ENCODE assay signal across 8 cellular contexts in the genomic region with DNA sequence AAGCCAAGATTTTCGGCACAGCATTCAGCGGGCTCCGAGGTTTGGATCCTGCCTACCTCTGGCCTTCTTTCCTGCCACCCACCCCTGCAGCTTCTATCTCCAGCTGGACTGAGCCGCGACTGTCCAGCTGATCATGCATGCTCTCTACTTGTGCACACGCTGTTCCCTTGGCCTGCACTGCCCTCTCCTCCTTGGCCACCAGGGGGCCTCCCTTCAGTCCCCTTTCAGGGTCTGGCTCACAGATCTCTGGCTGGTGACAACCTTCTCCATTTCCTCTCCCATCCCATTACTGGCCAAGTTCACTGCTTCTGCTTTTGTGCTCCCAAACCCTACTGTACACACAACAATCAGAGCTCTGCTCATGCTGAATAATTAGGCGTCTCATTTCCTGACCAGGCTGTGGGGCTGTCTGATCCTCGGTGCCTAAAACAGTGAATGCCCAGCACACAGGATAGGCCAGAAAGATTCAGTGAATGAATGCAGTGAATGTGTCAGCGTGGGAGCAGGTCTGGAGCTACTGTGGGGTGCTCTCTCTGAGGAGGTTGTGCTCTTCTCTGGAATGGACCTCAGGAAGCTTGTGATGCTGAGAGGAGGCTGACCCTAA.
A peak's percentile ranks its signal among the peaks of the same experiment; 100 is the strongest.
DNase-seq lines count a peak whose midpoint lies in the region; ATAC-seq and TF ChIP-seq lines count a peak whose summit lies in the region.

No MANE protein-coding gene starts in this region.

- CTCF ChIA-PET in PC-9 (lab: Charles Lee) = interaction anchor here (1.3 kb wide), 1 partner anchor 153 kb away, joined by 3 read pairs; no protein-coding TSS in a partner anchor

- H3F3A ChIP-seq in PC-9 (ENCODE audit: insufficient read depth, low read depth) = no peaks in the 10 kb centered on the region

- no peak overlapping the region for H3K4me2 ChIP-seq in PC-9

- H3K4me3 ChIP-seq in HL-60 (replicated peaks; ENCODE audit: insufficient read depth, low read length) (no peak overlapping the region), PC-9 (no peak overlapping the region), body of pancreas (no peak overlapping the region)

- no peaks in the 10 kb centered on the region for H4K20me1 ChIP-seq in PC-9 (ENCODE audit: insufficient read depth)

- H3K9me2 ChIP-seq in PC-9 (ENCODE audit: insufficient read depth) = no peaks in the 10 kb centered on the region

- DNase-seq in ELF-1 (ENCODE audit: low read depth, low spot score) = peak; percentile 77
- DNase-seq in HL-60 (ENCODE audit: low read depth in 1 of 2, low spot score in 1 of 2) = peak; percentile 12 to 63
- peak in 1 of 2 experiments; percentile 31 for DNase-seq in PC-9
- DNase-seq in body of pancreas = peak; percentile 70 to 73 (median 72)
- peak; percentile 89 for DNase-seq in islet precursor cell
- DNase-seq in stimulated activated CD4-positive, alpha-beta T cell treated with anti-CD3 and anti-CD28 coated beads, Interleukin-4, amount 100 ng/mL, for 48 hours (ENCODE audit: low read depth in 2 of 2) = peak; percentile 27 to 46
- DNase-seq in activated gamma-delta T cell treated with Interleukin-2 at 50 U/mL for 16 hours = no peak

- no peaks in the 10 kb centered on the region for H3K36me3 ChIP-seq in PC-9 (ENCODE audit: low read depth)
- no peaks in the 10 kb centered on the region for H3K36me3 ChIP-seq in body of pancreas (replicated peaks in 1 of 2; ENCODE audit: insufficient read depth in 1 of 2, low read depth in 2 of 2)

- no peaks in the 10 kb centered on the region for H3K9me3 ChIP-seq in PC-9 (ENCODE audit: insufficient read depth, low read depth)
- no peaks in the 10 kb centered on the region for H3K9me3 ChIP-seq in body of pancreas

- 69 to 75% methylated on average over 9 of the region's 9 CpGs for WGBS in body of pancreas, 2 donors

- TF ChIP-seq POLR2A in body of pancreas (IDR thresholded peaks at IDR 0.05) = no peak

- no TSS peak for BruUV-seq in PC-9 (replicated peaks; lab: Mats Ljungman, UMichigan)

- no peaks in the 10 kb centered on the region for H3K79me2 ChIP-seq in PC-9 (ENCODE audit: low read depth)

- TF ChIP-seq CTCF in HL-60 (IDR thresholded peaks at IDR 0.05; ENCODE audit: insufficient read depth, low read length) (peak; percentile 92), PC-9 (conservative IDR thresholded peaks at IDR 0.05) (peak; percentile 92), body of pancreas (IDR thresholded peaks at IDR 0.05) (peak; percentile 57 to 80 (median 69))

- ATAC-seq in GM21367 (IDR thresholded peaks at IDR 0.05; ENCODE audit: unreplicated experiment) (peak; percentile 90), body of pancreas (peak; percentile 39)

- intact Hi-C loops in PC-9 (cut with micrococcal nuclease; ENCODE audit: unreplicated experiment) (no loop called here), body of pancreas (cut with DNase I) (no loop called here)

- no peak overlapping the region for H2AFZ ChIP-seq in PC-9

- POLR2A ChIA-PET in PC-9 (lab: Charles Lee; ENCODE audit: unreplicated experiment) = no interaction called here

- H3K4me1 ChIP-seq in PC-9 (replicated peaks; ENCODE audit: insufficient read depth) (no peaks in the 10 kb centered on the region), body of pancreas (peaks cover 64% of the 10 kb centered on the region)

- no peak overlapping the region for H3K27ac ChIP-seq in HL-60 (replicated peaks)
- no peak overlapping the region for H3K27ac ChIP-seq in PC-9
- H3K27ac ChIP-seq in body of pancreas = peak overlapping the region in 2 of 4 donors; percentile 37 to 75

- no peaks in the 10 kb centered on the region for H3K27me3 ChIP-seq in HL-60 (ENCODE audit: insufficient read depth, poor library complexity, severe bottlenecking)
- peaks cover 53% of the 10 kb centered on the region for H3K27me3 ChIP-seq in PC-9 (ENCODE audit: insufficient read depth, low read depth)
- no peaks in the 10 kb centered on the region for H3K27me3 ChIP-seq in body of pancreas
